ENCODE assay signal across 9 cellular contexts in genomic region chr12:45217846-45218245, GRCh38. TPM values are rescaled to one million over a fixed set of nuclear protein-coding genes. Genes with fewer than 3 reads are reported as not detected.
DNase-seq lines count a peak whose midpoint lies in the region; ATAC-seq and TF ChIP-seq lines count a peak whose summit lies in the region.
"Had no signal": no experiment of that assay in that cellular context is flagged by ENCODE, and none has a peak within 500 bp of the region (broad histone marks: within the 10 kb centered on the region; RNA-seq: fewer than 3 reads in every experiment).

No MANE protein-coding gene starts in this region.

- H4K20me1 ChIP-seq in OCI-LY3 (ENCODE audit: insufficient read depth, low read length), result peaks cover 6% of the 10 kb centered on the region; the same call in 1 of the 2 replicates

- no peak for ATAC-seq in psoas muscle

- H3K9me3 ChIP-seq in OCI-LY3 (ENCODE audit: insufficient read depth, low read length) (no peaks in the 10 kb centered on the region), psoas muscle (no peaks in the 10 kb centered on the region)

- intact Hi-C loops in psoas muscle (cut with DNase I), result loop anchor here in 1 of 2 donors (5.0 to 10.0 kb wide), 5 partner anchors 46 to 507 kb away; partner anchors contain the start of gene ARID2
- intact Hi-C loops in posterior cingulate gyrus (cut with DNase I), result loop anchor here (5.0 to 10.0 kb wide), 2 partner anchors 87 to 509 kb away; partner anchors contain the start of gene ARID2

- no peak for DNase-seq in GM06990 (ENCODE audit: extremely low read depth, insufficient read length)
- DNase-seq in epithelial cell of proximal tubule (ENCODE audit: low read depth), result no peak
- no peak for DNase-seq in psoas muscle
- DNase-seq in COLO668 (lab: John Stamatoyannopoulos, UW; ENCODE audit: unreplicated experiment), result no peak
- DNase-seq in posterior cingulate gyrus, result no peak
- DNase-seq in HK-2 (ENCODE audit: unreplicated experiment), result no peak
- DNase-seq in midbrain (lab: John Stamatoyannopoulos, UW), result no peak
- DNase-seq: caudate nucleus had no signal

- no peak for TF ChIP-seq CTCF in GM06990 (IDR thresholded peaks at IDR 0.05; ENCODE audit: insufficient read depth, low read length, poor library complexity, severe bottlenecking)
- TF ChIP-seq CTCF in OCI-LY3 (IDR thresholded peaks at IDR 0.05; ENCODE audit: low read depth, low read length), result no peak
- TF ChIP-seq CTCF in epithelial cell of proximal tubule (conservative IDR thresholded peaks at IDR 0.05; ENCODE audit: low read depth, low read length), result no peak
- no peak for TF ChIP-seq CTCF in psoas muscle (IDR thresholded peaks at IDR 0.05)

- H3K36me3 ChIP-seq in GM06990 (ENCODE audit: control insufficient read depth, insufficient read depth, low read length) (no peaks in the 10 kb centered on the region), OCI-LY3 (replicated peaks; ENCODE audit: low read depth, low read length) (no peaks in the 10 kb centered on the region), psoas muscle (ENCODE audit: insufficient read depth in 1 of 2, low read depth in 1 of 2) (peaks cover 0 to under 1% of the 10 kb centered on the region in 2 donors)

- H3K4me2 ChIP-seq in OCI-LY3 (ENCODE audit: low read length), result peak overlapping the region; percentile 96; the same call in 1 of the 2 replicates

- peaks cover 11% of the 10 kb centered on the region for H3K4me1 ChIP-seq in OCI-LY3 (ENCODE audit: low read length)
- peaks cover 32% of the 10 kb centered on the region for H3K4me1 ChIP-seq in psoas muscle

- H3K27me3 ChIP-seq in GM06990 (replicated peaks; ENCODE audit: control insufficient read depth, insufficient read depth, low read length), result no peaks in the 10 kb centered on the region
- 0 out of 2 replicates have a peak, but pooled peaks cover 6% of the 10 kb centered on the region for H3K27me3 ChIP-seq in OCI-LY3 (ENCODE audit: low read depth, low read length)
- H3K27me3 ChIP-seq in psoas muscle (ENCODE audit: insufficient read depth in 3 of 3, low read length in 2 of 3), result no peaks in the 10 kb centered on the region

- H2AFZ ChIP-seq in OCI-LY3 (ENCODE audit: low read depth, low read length), result no peak overlapping the region

- H3K27ac ChIP-seq in OCI-LY3 (ENCODE audit: low read length) (no peak overlapping the region), psoas muscle (peak overlapping the region; percentile 98)

- no peak overlapping the region for H3K9ac ChIP-seq in OCI-LY3 (ENCODE audit: low read length)

- H3K79me2 ChIP-seq in OCI-LY3 (ENCODE audit: low read length), result peaks cover 34% of the 10 kb centered on the region

- 12 to 23% (median 13%) methylated on average over 2 of the region's 2 CpGs for WGBS in psoas muscle, 3 donors

- peak overlapping the region; percentile 76 for H3K4me3 ChIP-seq in GM06990 (replicated peaks; ENCODE audit: low read depth, low read length)
- H3K4me3 ChIP-seq in OCI-LY3 (ENCODE audit: low read length), result no peak overlapping the region
- H3K4me3 ChIP-seq in epithelial cell of proximal tubule (ENCODE audit: low read depth, low read length), result peak overlapping the region; percentile 89
- H3K4me3 ChIP-seq in psoas muscle, result peak overlapping the region; percentile 98

RNA-seq across cellular contexts. Expression of gene ANO6, which starts 2.0 kb away (rescaled TPM):
- 37.4 and 57.6 TPM in 2 replicates for total RNA-seq in epithelial cell of proximal tubule
- 100 to 1,000 TPM in 1 of 4 donors, 10 to 100 TPM in 3; 51.5 to 121 (median 65.5) TPM for total RNA-seq in psoas muscle
- 10 to 100 TPM; 25.6 to 36.9 (median 26.1) TPM for polyA plus RNA-seq in psoas muscle
